ENCODE assay signal across 28 cellular contexts in the genomic region with DNA sequence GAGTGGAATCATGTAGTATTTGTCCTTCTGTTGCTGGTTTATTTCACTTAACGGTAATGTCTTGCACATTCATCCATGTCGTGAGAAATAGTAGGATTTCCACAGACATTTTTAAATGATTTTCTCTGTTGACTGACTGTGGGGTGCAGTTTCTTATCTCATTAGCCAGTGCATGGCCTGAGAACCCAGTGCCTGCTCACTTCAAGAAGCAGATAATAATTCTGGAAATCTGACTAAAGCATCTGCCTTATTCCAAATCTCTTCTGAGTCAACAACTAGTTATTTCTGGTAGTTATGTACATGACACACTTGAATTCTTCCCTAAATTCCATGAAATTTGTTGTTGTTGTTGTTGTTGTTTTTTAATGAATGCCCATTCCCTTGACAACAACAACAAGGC.
"Had no signal": no experiment of that assay in that cellular context is flagged by ENCODE, and none has a peak within 500 bp of the region (broad histone marks: within the 10 kb centered on the region; RNA-seq: fewer than 3 reads in every experiment).

No MANE protein-coding gene starts in this region.

- H3K36me3 Mint-ChIP-seq: stimulated activated effector memory CD8-positive, alpha-beta T cell treated with anti-CD3 and anti-CD28 coated beads, Interleukin-12 subunit alpha, Interleukin-12 subunit beta, amount 100 ng/mL, for 72 hours; stimulated activated memory B cell treated with anti-CD40 and anti-IgM and Interleukin-4, amounts not matched to agents 10 μg/mL and 1 μg/mL and 100 μg/mL, for 72 hours had no signal

- H3K36me3 ChIP-seq: stomach, suprapubic skin, thoracic aorta, thyroid gland, tibial artery, tibial nerve, transverse colon, upper lobe of left lung, upper lobe of right lung, uterus, vagina had no signal

- ATAC-seq: stimulated activated memory B cell treated with anti-CD40 and anti-IgM and Interleukin-4, amounts not matched to agents 10 μg/mL and 1 μg/mL and 100 μg/mL, for 72 hours; stimulated activated naive CD8-positive, alpha-beta T cell treated with anti-CD3 and anti-CD28 coated beads, Interleukin-15, Interleukin-2, amounts not matched to agents 100 U/mL and 50 U/mL, for 24 hours; upper lobe of right lung had no signal

- H3K4me1 ChIP-seq: stomach, suprapubic skin, testis, thyroid gland, tibial artery, tibial nerve, transverse colon, upper lobe of left lung, upper lobe of right lung, uterus, vagina had no signal

- FAIRE-seq: urothelium cell line had no signal

- H3K27me3 ChIP-seq: stomach, suprapubic skin, testis, thyroid gland, tibial artery, tibial nerve, transverse colon, upper lobe of left lung, upper lobe of right lung, uterus, vagina had no signal

- H3K4me3 Mint-ChIP-seq: stimulated activated effector memory CD8-positive, alpha-beta T cell treated with anti-CD3 and anti-CD28 coated beads, Interleukin-12 subunit alpha, Interleukin-12 subunit beta, amount 100 ng/mL, for 72 hours; stimulated activated memory B cell treated with anti-CD40 and anti-IgM and Interleukin-4, amounts not matched to agents 10 μg/mL and 1 μg/mL and 100 μg/mL, for 72 hours; stimulated activated naive B cell treated with anti-CD40 and anti-IgM and Interleukin-4, amounts not matched to agents 10 μg/mL and 1 μg/mL and 100 μg/mL, for 72 hours; stimulated activated naive CD8-positive, alpha-beta T cell treated with anti-CD3 and anti-CD28 coated beads, Interleukin-15, amount 100 ng/mL, for 72 hours; stimulated activated naive CD8-positive, alpha-beta T cell treated with anti-CD3 and anti-CD28 coated beads, Interleukin-15, Interleukin-2, amounts not matched to agents 100 ng/mL and 50 ng/mL, for 24 hours; type B pancreatic cell had no signal

- H3K9me3 ChIP-seq: stomach, suprapubic skin, testis, thoracic aorta, thyroid gland, tibial artery, tibial nerve, transverse colon, upper lobe of left lung, upper lobe of right lung, uterus, vagina had no signal

- H3K27ac Mint-ChIP-seq: stimulated activated effector memory CD8-positive, alpha-beta T cell treated with anti-CD3 and anti-CD28 coated beads, Interleukin-12 subunit alpha, Interleukin-12 subunit beta, amount 100 ng/mL, for 72 hours; stimulated activated memory B cell treated with anti-CD40 and anti-IgM and Interleukin-4, amounts not matched to agents 10 μg/mL and 1 μg/mL and 100 μg/mL, for 72 hours; stimulated activated naive B cell treated with anti-CD40 and anti-IgM and Interleukin-4, amounts not matched to agents 10 μg/mL and 1 μg/mL and 100 μg/mL, for 72 hours; stimulated activated naive CD8-positive, alpha-beta T cell treated with anti-CD3 and anti-CD28 coated beads, Interleukin-15, amount 100 ng/mL, for 72 hours; stimulated activated naive CD8-positive, alpha-beta T cell treated with anti-CD3 and anti-CD28 coated beads, Interleukin-15, Interleukin-2, amounts not matched to agents 100 ng/mL and 50 ng/mL, for 24 hours; type B pancreatic cell had no signal

- H3K27me3 Mint-ChIP-seq: stimulated activated memory B cell treated with anti-CD40 and anti-IgM and Interleukin-4, amounts not matched to agents 10 μg/mL and 1 μg/mL and 100 μg/mL, for 72 hours had no signal

- H3K27ac ChIP-seq: stomach, suprapubic skin, testis, thoracic aorta, thyroid gland, tibial artery, tibial nerve, transverse colon, upper lobe of left lung, upper lobe of right lung, uterus, vagina had no signal

- DNase-seq: stimulated activated CD4-positive, alpha-beta T cell treated with anti-CD3 and anti-CD28 coated beads, Interleukin-2, amount 100 ng/mL, for 48 hours; stimulated activated CD4-positive, alpha-beta T cell treated with anti-CD3 and anti-CD28 coated beads, Interleukin-4, amount 100 ng/mL, for 1 hour; stimulated activated CD4-positive, alpha-beta T cell treated with anti-CD3 and anti-CD28 coated beads, Interleukin-4, amount 100 ng/mL, for 24 hours; stimulated activated CD4-positive, alpha-beta T cell treated with anti-CD3 and anti-CD28 coated beads, Interleukin-4, amount 100 ng/mL, for 4 hours; stimulated activated CD8-positive, alpha-beta memory T cell treated with anti-CD3 and anti-CD28 coated beads, Interleukin-4, amount 100 ng/mL, for 48 hours; stimulated activated naive B cell treated with anti-CD40 and anti-IgM and Interleukin-4, amounts not matched to agents 10 μg/mL and 1 μg/mL and 100 μg/mL, for 72 hours; stimulated activated naive CD4-positive, alpha-beta T cell; stimulated activated naive CD4-positive, alpha-beta T cell treated with Interleukin-2 at 50 U/mL for 16 hours; stimulated activated naive CD8-positive, alpha-beta T cell treated with anti-CD3 and anti-CD28 coated beads, Interleukin-15, amount 100 ng/mL, for 72 hours; stimulated activated naive CD8-positive, alpha-beta T cell treated with anti-CD3 and anti-CD28 coated beads, Interleukin-15, Interleukin-2, amounts not matched to agents 100 U/mL and 50 U/mL, for 24 hours; stomach; substantia nigra; testis; thyroid gland; tibial artery; transverse colon; upper lobe of left lung; upper lobe of right lung; uterus had no signal

- H3K4me3 ChIP-seq: stomach, suprapubic skin, testis, thoracic aorta, thyroid gland, tibial artery, tibial nerve, transverse colon, upper lobe of left lung, upper lobe of right lung, uterus, vagina had no signal
